ENCODE assay signal across 13 cellular contexts in the genomic region with DNA sequence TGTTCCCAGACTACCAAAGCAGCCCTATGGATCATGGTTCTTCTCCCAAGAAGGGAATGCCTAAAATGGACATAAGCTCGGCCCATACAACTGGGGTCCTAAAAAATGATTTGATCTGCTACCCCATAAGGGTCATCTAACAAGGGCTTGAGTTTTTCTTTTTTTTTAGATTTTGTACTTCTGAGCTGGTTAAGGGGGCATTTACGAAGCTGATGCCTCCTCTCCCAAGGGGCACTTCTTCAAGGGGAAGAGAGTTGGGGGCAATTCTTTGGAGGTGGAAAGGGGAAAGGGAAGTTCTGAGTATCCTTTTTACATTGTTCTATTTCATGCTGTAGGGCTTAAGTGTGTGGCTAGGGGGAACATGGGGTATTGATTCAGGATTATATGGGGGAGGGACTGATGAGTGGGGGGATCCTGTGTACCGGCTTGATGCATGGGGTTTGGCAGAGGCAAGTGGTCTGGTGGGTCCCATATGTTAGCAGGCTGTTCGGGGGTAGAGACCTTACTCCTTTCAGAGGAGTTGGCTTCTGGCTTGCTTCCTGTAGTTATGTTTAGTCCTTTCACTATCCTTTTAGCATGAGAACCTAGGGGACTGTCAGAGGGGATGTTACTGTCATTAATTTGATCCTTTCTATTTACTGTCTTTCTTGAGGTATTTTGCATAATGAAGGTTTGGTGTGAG. TPM values are rescaled to one million over a fixed set of nuclear protein-coding genes. Genes with fewer than 3 reads are reported as not detected.
DNase-seq lines count a peak whose midpoint lies in the region; ATAC-seq, FAIRE-seq and TF ChIP-seq lines count a peak whose summit lies in the region.
"Had no signal": no experiment of that assay in that cellular context is flagged by ENCODE, and none has a peak within 500 bp of the region (broad histone marks: within the 10 kb centered on the region; RNA-seq: fewer than 3 reads in every experiment).

No MANE protein-coding gene starts in this region.

- in situ Hi-C loops in GM12878 (cut with MboI), result no loop called here

- peaks cover 34% of the 10 kb centered on the region for H4K20me1 ChIP-seq in GM12878 (ENCODE audit: control insufficient read depth, insufficient read depth)

- 30% methylated on average over 4 of the region's 4 CpGs for WGBS in GM12878 (ENCODE audit: insufficient coverage, insufficient replicate concordance, low lambda C conversion rate, missing lambda C conversion rate)

- intact Hi-C loops in GM12878 (cut with micrococcal nuclease; ENCODE audit: unreplicated experiment), result no loop called here

- ATAC-seq in GM12878, result no peak

- peaks cover 76% of the 10 kb centered on the region for H3K79me2 ChIP-seq in GM12878 (ENCODE audit: control insufficient read depth, insufficient read depth, low read length)

- H3K27me3 ChIP-seq in MG63, result no peaks in the 10 kb centered on the region; the same call in 1 of the 2 replicates
- H3K27me3 ChIP-seq in GM12878 (replicated peaks in 1 of 2; ENCODE audit: control insufficient read depth in 2 of 2, insufficient read depth in 2 of 2, low read length in 1 of 2), result no peaks in the 10 kb centered on the region
- H3K27me3 ChIP-seq in neutrophil, result no peaks in the 10 kb centered on the region

- no peak for TF ChIP-seq CTCF in GM12878 (IDR thresholded peaks at IDR 0.05 in 2 of 3, conservative IDR thresholded peaks at IDR 0.05 in 1 of 3; ENCODE audit: control insufficient read depth in 2 of 3, extremely low read depth in 1 of 3, insufficient read depth in 1 of 3, low read depth in 3 of 3, low read length in 3 of 3)
- TF ChIP-seq CTCF in neutrophil (IDR thresholded peaks at IDR 0.05), result no peak

- H3K36me3 ChIP-seq in MG63 (peaks cover 100% of the 10 kb centered on the region), GM12878 (ENCODE audit: control insufficient read depth in 2 of 2, insufficient read depth in 2 of 2, low read length in 1 of 2) (peaks cover 49 to 79% of the 10 kb centered on the region in 2 experiments), neutrophil (peaks cover 100% of the 10 kb centered on the region)

- no peak for TF ChIP-seq RAD21 in GM12878 (IDR thresholded peaks at IDR 0.05; ENCODE audit: insufficient read depth, low read depth, low read length)

- H3K9me3 ChIP-seq in MG63 (no peaks in the 10 kb centered on the region; the same call in 1 of the 2 replicates), GM12878 (replicated peaks; ENCODE audit: control insufficient read depth, insufficient read depth, low read length) (peaks cover 35% of the 10 kb centered on the region), neutrophil (peaks cover 2% of the 10 kb centered on the region)

- no peak for TF ChIP-seq EP300 in GM12878 (IDR thresholded peaks at IDR 0.05; ENCODE audit: borderline replicate concordance in 1 of 2, control insufficient read depth in 1 of 2, low read depth in 2 of 2, low read length in 2 of 2)

- H3K27ac ChIP-seq in GM12878 (ENCODE audit: control insufficient read depth, insufficient read depth) (peak overlapping the region; percentile 8; the same call in 1 of the 2 replicates), neutrophil (peak overlapping the region; percentile 94)

- H2AFZ ChIP-seq in GM12878 (ENCODE audit: control insufficient read depth, low read depth, low read length), result no peak overlapping the region

- H3K9ac ChIP-seq in GM12878 (ENCODE audit: control insufficient read depth, insufficient read depth, low read length), result no peak overlapping the region

- H3K4me2 ChIP-seq in GM12878 (ENCODE audit: control insufficient read depth, insufficient read depth), result peak overlapping the region; percentile 79

- H3K4me3 ChIP-seq in MG63 (peak overlapping the region; percentile 98), GM12878 (peak overlapping the region; percentile 95), neutrophil (ENCODE audit: low read depth in 1 of 2, low read length in 1 of 2) (peak overlapping the region; percentile 34 to 52)

- H3K4me1 ChIP-seq in GM12878 (ENCODE audit: control insufficient read depth, insufficient read depth, low read length), result peaks cover 12% of the 10 kb centered on the region
- H3K4me1 ChIP-seq in neutrophil (ENCODE audit: control insufficient read depth in 1 of 2, insufficient read depth in 1 of 2, low read depth in 1 of 2, low read length in 1 of 2), result peaks cover 74 to 77% of the 10 kb centered on the region in 2 experiments

- CTCF ChIA-PET in GM12878 (lab: Yijun Ruan, JAX), result interaction anchor here (1.2 to 3.0 kb wide), 2 partner anchors 9 to 40 kb away, joined by 4 to 8 read pairs; no protein-coding TSS in a partner anchor

- TF ChIP-seq POLR2A in GM12878 (IDR thresholded peaks at IDR 0.05; ENCODE audit: low read depth, low read length), result peak; percentile 15; the same call in 1 of the 2 replicates

- DNase-seq in DMS53 (lab: John Stamatoyannopoulos, UW) (peak; percentile 36), DMS53 treated with DMSO at 0.1 percent for 48 hours (lab: John Stamatoyannopoulos, UW; ENCODE audit: unreplicated experiment) (no peak), MG63 (no peak), GM12878 (ENCODE audit: low read depth, low spot score) (no peak), NCI-H187 treated with DMSO at 0.1 percent for 48 hours (lab: John Stamatoyannopoulos, UW) (no peak), NCI-H524 treated with DMSO at 0.1 percent for 48 hours (lab: John Stamatoyannopoulos, UW) (no peak), NCI-H1092 treated with DMSO at 0.1 percent for 48 hours (lab: John Stamatoyannopoulos, UW) (no peak)
- DNase-seq: effector CD4-positive, alpha-beta T cell; NCI-H1930; SHP77 had no signal

- no TSS peak for BruUV-seq in GM12878 (replicated peaks; lab: Mats Ljungman, UMichigan)

- RAD21 ChIA-PET in GM12878 (lab: Charles Lee; ENCODE audit: unreplicated experiment), result interaction anchor here (0.6 kb wide), 1 partner anchor 326 kb away, joined by 3 read pairs; no protein-coding TSS in a partner anchor

- SMC1A ChIA-PET in GM12878 (lab: Charles Lee; ENCODE audit: uncharacterized antibody, unreplicated experiment), result interaction anchor here (0.6 to 1.3 kb wide), 2 partner anchors 10 to 18 kb away, joined by 3 to 8 read pairs; no protein-coding TSS in a partner anchor

- no peak for FAIRE-seq in GM12878 (lab: Jason Lieb, UNC)
- FAIRE-seq: A204.1, islet of Langerhans had no signal

- POLR2A ChIA-PET in GM12878 (lab: Charles Lee), result interaction anchor here (0.9 kb wide), 1 partner anchor 52 kb away, joined by 3 read pairs; no protein-coding TSS in a partner anchor

TF ChIP-seq in GM12878, 131 proteins besides CTCF, POLR2A, EP300 and RAD21 (continues in another document):
- TF ChIP-seq, protein P1, sequence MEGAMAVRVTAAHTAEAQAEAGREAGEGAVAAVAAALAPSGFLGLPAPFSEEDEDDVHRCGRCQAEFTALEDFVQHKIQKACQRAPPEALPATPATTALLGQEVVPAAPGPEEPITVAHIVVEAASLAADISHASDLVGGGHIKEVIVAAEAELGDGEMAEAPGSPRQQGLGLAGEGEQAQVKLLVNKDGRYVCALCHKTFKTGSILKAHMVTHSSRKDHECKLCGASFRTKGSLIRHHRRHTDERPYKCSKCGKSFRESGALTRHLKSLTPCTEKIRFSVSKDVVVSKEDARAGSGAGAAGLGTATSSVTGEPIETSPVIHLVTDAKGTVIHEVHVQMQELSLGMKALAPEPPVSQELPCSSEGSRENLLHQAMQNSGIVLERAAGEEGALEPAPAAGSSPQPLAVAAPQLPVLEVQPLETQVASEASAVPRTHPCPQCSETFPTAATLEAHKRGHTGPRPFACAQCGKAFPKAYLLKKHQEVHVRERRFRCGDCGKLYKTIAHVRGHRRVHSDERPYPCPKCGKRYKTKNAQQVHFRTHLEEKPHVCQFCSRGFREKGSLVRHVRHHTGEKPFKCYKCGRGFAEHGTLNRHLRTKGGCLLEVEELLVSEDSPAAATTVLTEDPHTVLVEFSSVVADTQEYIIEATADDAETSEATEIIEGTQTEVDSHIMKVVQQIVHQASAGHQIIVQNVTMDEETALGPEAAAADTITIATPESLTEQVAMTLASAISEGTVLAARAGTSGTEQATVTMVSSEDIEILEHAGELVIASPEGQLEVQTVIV (IDR thresholded peaks at IDR 0.05; ENCODE audit: borderline replicate concordance, partially characterized antibody), result no peak
- TF ChIP-seq POU2F2 (IDR thresholded peaks at IDR 0.05; ENCODE audit: borderline replicate concordance, low read depth, low read length), result 0 out of 3 replicates have a peak, but pooled peaks have one; percentile 27
- TF ChIP-seq GATAD2B (conservative IDR thresholded peaks at IDR 0.05; ENCODE audit: low read depth), result no peak
- no peak for TF ChIP-seq TBL1XR1 (IDR thresholded peaks at IDR 0.05; ENCODE audit: low read depth, low read length)
- TF ChIP-seq POLR2AphosphoS5 (IDR thresholded peaks at IDR 0.05; ENCODE audit: low read length), result peak; percentile 71; the same call in 1 of the 2 replicates
- TF ChIP-seq FOXK2 (IDR thresholded peaks at IDR 0.05), result no peak
- no peak for TF ChIP-seq ZNF207 (IDR thresholded peaks at IDR 0.05; ENCODE audit: borderline replicate concordance)

RNA-seq across cellular contexts. Expression of a gene that starts 8.1 kb away (rescaled TPM):
- 29.6 and 34.3 TPM in 2 replicates for total RNA-seq in MG63 (2014; rRNA removed; shearing (Covaris generic); ENCODE audit: low replicate concordance)
- total RNA-seq in GM12878 (2013; cell fraction: nucleolus; rRNA removed), result 51.3 and 51.5 TPM in 2 replicates
- total RNA-seq in GM12878 (2014; rRNA removed) (31.5 and 32.1 TPM in 2 replicates), GM12878 (2014; rRNA removed; fragmentation: Illumina TruSeq; extraction: Trizol) (26.3 and 27.8 TPM in 2 replicates), GM12878 (2021) (29.8 and 30.6 TPM in 2 replicates)
- polyA plus RNA-seq in GM12878 (2011; ENCODE audit: low read depth), result 14.5 TPM
- polyA plus RNA-seq in GM12878 (2011; rRNA removed) (6.9 and 9.1 TPM in 2 replicates), GM12878 (2014; fragmentation: Illumina TruSeq; extraction: Trizol) (26.4 and 28.5 TPM in 2 replicates), GM12878 (2014; fragmentation: Nextera tagmentation; extraction: Ambion mirVana) (10 to 100 TPM in 1 of 2 experiments, 1 to 10 TPM in 1; 7.4 to 14.6 TPM), GM12878 (2014; rRNA removed) (16.4 and 18.2 TPM in 2 replicates), GM12878 (2016; fragmentation: Nextera tagmentation; extraction: Ambion mirVana) (10 to 100 TPM; 24.9 to 27.2 TPM)
- polyA plus RNA-seq in GM12878 (2011; cell fraction: cytosol; rRNA removed), result 14.1 and 18.0 TPM in 2 replicates
- 6.9 and 11.6 TPM in 2 replicates for polyA plus RNA-seq in GM12878 (2011; cell fraction: nucleus; rRNA removed)
- polyA plus RNA-seq in GM12878 (2012), result 16.7 and 17.2 TPM in 2 replicates
- 30.2 and 32.8 TPM in 2 replicates for polyA minus RNA-seq in GM12878 (2011; rRNA and poly(A)+ RNA removed)
- polyA minus RNA-seq in GM12878 (2011; cell fraction: cytosol; rRNA and poly(A)+ RNA removed), result 14.2 and 16.9 TPM in 2 replicates
- polyA minus RNA-seq in GM12878 (2011; cell fraction: nucleus; rRNA and poly(A)+ RNA removed), result 15.8 and 18.1 TPM in 2 replicates

Comparison
In these comparisons a context has a peak if more than half of its experiments do, and no peak if none do; other contexts are left out.
1. H3K4me3 ChIP-seq: peak in every context shown above with its lines; median percentile 98 in MG63; 95 in GM12878; 43 in neutrophil.